In the genomic region with DNA sequence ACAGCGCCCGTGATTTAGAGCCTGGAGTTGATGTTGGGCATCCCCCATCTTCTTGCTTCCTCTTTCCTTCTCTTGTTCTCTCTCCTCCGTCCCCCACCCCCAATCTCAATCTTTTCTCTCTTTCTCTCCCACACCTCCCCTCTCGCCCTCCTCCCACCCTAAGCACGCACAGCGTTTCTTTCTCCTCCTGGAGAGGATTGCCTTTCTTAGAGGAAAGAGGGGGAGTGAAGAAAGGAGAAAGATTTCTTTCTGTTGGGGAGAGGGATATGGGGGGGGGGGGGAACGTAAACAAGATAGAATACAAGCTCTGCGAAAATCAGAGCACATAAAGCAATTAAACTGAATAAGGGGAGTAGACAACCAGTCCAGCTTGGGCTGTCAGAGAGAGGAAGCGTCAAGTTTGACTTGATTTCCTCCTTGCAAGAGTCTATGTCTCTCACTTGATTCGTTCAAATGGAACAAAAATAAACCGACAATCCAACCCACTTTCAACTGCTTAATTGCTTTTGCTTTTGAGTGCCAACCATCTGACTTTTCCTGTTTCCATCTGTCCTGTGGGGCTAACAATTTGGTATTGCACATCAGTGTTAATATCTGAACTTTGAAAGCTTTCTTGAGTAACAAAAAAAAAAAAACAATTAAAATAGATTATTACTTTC, we compare ENCODE assay signal across 11 cellular contexts. TPM values are rescaled to one million over a fixed set of nuclear protein-coding genes. Genes with fewer than 3 reads are reported as not detected.
A peak's percentile ranks its signal among the peaks of the same experiment; 100 is the strongest.
DNase-seq lines count a peak whose midpoint lies in the region; ATAC-seq, FAIRE-seq and TF ChIP-seq lines count a peak whose summit lies in the region.
"Had no signal": no experiment of that assay in that cellular context is flagged by ENCODE, and none has a peak within 500 bp of the region (broad histone marks: within the 10 kb centered on the region; RNA-seq: fewer than 3 reads in every experiment).

No MANE protein-coding gene starts in this region.

- peaks cover 0 to 1% (median 0%) of the 10 kb centered on the region in 11 experiments; a peak in 2 of 22 replicates for H4K20me1 ChIP-seq in BLaER1 treated with 17β-estradiol and CSF1 and Interleukin-3, amounts not matched to agents 10 nM and 100 nM
- H4K20me1 ChIP-seq in MM.1S (ENCODE audit: insufficient read depth, low read length) (no peaks in the 10 kb centered on the region), neural cell (ENCODE audit: insufficient read depth) (no peaks in the 10 kb centered on the region), Karpas-422 (ENCODE audit: insufficient read depth, low read depth, low read length) (no peaks in the 10 kb centered on the region), HepG2 (ENCODE audit: insufficient read depth, low read length) (no peaks in the 10 kb centered on the region)

- H3K79me2 ChIP-seq in MM.1S (ENCODE audit: low read length) (0 out of 2 replicates have a peak, but pooled peaks cover 3% of the 10 kb centered on the region), neural cell (replicated peaks; ENCODE audit: insufficient read depth, low read length) (peaks cover 46% of the 10 kb centered on the region), Karpas-422 (ENCODE audit: low read length) (no peaks in the 10 kb centered on the region), HepG2 (ENCODE audit: insufficient read depth, low read length) (no peaks in the 10 kb centered on the region)

- TF ChIP-seq EP300 in neural cell (conservative IDR thresholded peaks at IDR 0.05; ENCODE audit: poor library complexity, severe bottlenecking) = no peak
- no peak for TF ChIP-seq EP300 in HepG2 (IDR thresholded peaks at IDR 0.05; ENCODE audit: low read depth in 2 of 2, low read length in 2 of 2)
- TF ChIP-seq EP300 in HepG2 (CRISPR knock-in tag; IDR thresholded peaks at IDR 0.05; ENCODE audit: borderline replicate concordance) = no peak

- H3K36me3 ChIP-seq in BLaER1 treated with 17β-estradiol and CSF1 and Interleukin-3, amounts not matched to agents 10 nM and 100 nM = no peaks in the 10 kb centered on the region
- H3K36me3 ChIP-seq in MM.1S (replicated peaks; ENCODE audit: insufficient read depth, low read length) (no peaks in the 10 kb centered on the region), neural cell (ENCODE audit: insufficient read depth, low read length) (no peaks in the 10 kb centered on the region), Karpas-422 (ENCODE audit: insufficient read depth, low read length) (no peaks in the 10 kb centered on the region), HepG2 (replicated peaks in 1 of 2; ENCODE audit: control insufficient read depth in 1 of 2, insufficient read depth in 2 of 2, low read length in 2 of 2) (no peaks in the 10 kb centered on the region), tibial artery (no peaks in the 10 kb centered on the region)
- H3K36me3 ChIP-seq: gastrocnemius medialis had no signal

- no peak for TF ChIP-seq POLR2A in HepG2 (IDR thresholded peaks at IDR 0.05; ENCODE audit: insufficient read depth in 1 of 2, low read depth in 2 of 2, low read length in 2 of 2)

- no peaks in the 10 kb centered on the region for H3K9me3 ChIP-seq in BLaER1 treated with 17β-estradiol and CSF1 and Interleukin-3, amounts not matched to agents 10 nM and 100 nM (replicated peaks in 1 of 11)
- H3K9me3 ChIP-seq in MM.1S (replicated peaks; ENCODE audit: insufficient read depth, low read length) = no peaks in the 10 kb centered on the region
- H3K9me3 ChIP-seq in neural cell (ENCODE audit: low read length) = no peaks in the 10 kb centered on the region
- no peaks in the 10 kb centered on the region for H3K9me3 ChIP-seq in Karpas-422 (ENCODE audit: low read length)
- H3K9me3 ChIP-seq in HepG2 (ENCODE audit: low read length) = no peaks in the 10 kb centered on the region
- H3K9me3 ChIP-seq in tibial artery = no peaks in the 10 kb centered on the region
- H3K9me3 ChIP-seq: gastrocnemius medialis had no signal

- DNase-seq in MM.1S = peak; percentile 47
- no peak for DNase-seq in Karpas-422
- DNase-seq in frontal cortex (ENCODE audit: low spot score in 2 of 2) = no peak
- DNase-seq in HepG2 (ENCODE audit: low spot score) = no peak
- no peak for DNase-seq in tibial artery
- DNase-seq: activated T-cell treated with anti-CD3 and anti-CD28 coated beads for 4 hours, gastrocnemius medialis, small intestine had no signal

- peaks cover 21 to 63% (median 44%) of the 10 kb centered on the region in 10 experiments for H3K4me1 ChIP-seq in BLaER1 treated with 17β-estradiol and CSF1 and Interleukin-3, amounts not matched to agents 10 nM and 100 nM
- H3K4me1 ChIP-seq in MM.1S (ENCODE audit: low read length) (peaks cover 14% of the 10 kb centered on the region), Karpas-422 (ENCODE audit: low read length) (no peaks in the 10 kb centered on the region), HepG2 (ENCODE audit: insufficient read depth, low read length) (no peaks in the 10 kb centered on the region), tibial artery (peaks cover 0 to 20% (median 19%) of the 10 kb centered on the region in 4 donors)
- H3K4me1 ChIP-seq: gastrocnemius medialis had no signal

- CTCF ChIA-PET in HepG2 (lab: Yijun Ruan, JAX; ENCODE audit: low intra/inter-chr PET ratio, low total read pairs) = no interaction called here

- TF ChIP-seq RAD21 in neural cell (conservative IDR thresholded peaks at IDR 0.05) (no peak), HepG2 (CRISPR knock-in tag; IDR thresholded peaks at IDR 0.05) (no peak)

- no peaks in the 10 kb centered on the region for H3K9me2 ChIP-seq in MM.1S (replicated peaks; ENCODE audit: insufficient read depth, low read length)
- H3K9me2 ChIP-seq in neural cell (ENCODE audit: insufficient read depth, low read length) = no peaks in the 10 kb centered on the region
- no peaks in the 10 kb centered on the region for H3K9me2 ChIP-seq in Karpas-422 (replicated peaks; ENCODE audit: insufficient read depth, low read length)

- ATAC-seq in HepG2 = no peak
- ATAC-seq: gastrocnemius medialis had no signal

- H2AFZ ChIP-seq in MM.1S (ENCODE audit: low read length) = peak overlapping the region; percentile 98
- H2AFZ ChIP-seq in neural cell (ENCODE audit: low read depth, low read length) = peak overlapping the region; percentile 51
- H2AFZ ChIP-seq in Karpas-422 (ENCODE audit: low read length) = no peak overlapping the region
- H2AFZ ChIP-seq in HepG2 (ENCODE audit: low read length) = no peak overlapping the region

- H3F3A ChIP-seq in MM.1S (ENCODE audit: insufficient read depth, low read length) (peaks cover 21% of the 10 kb centered on the region), neural cell (ENCODE audit: insufficient read depth, low read length, poor library complexity, severe bottlenecking) (peaks cover 13% of the 10 kb centered on the region)

- POLR2A ChIA-PET in HepG2 (lab: Yijun Ruan, JAX) = no interaction called here

- peak overlapping the region in 10 of 11 experiments; percentile 43 to 87 (median 79); a peak in 20 of 22 replicates for H3K27ac ChIP-seq in BLaER1 treated with 17β-estradiol and CSF1 and Interleukin-3, amounts not matched to agents 10 nM and 100 nM
- H3K27ac ChIP-seq in MM.1S (ENCODE audit: low read length) = peak overlapping the region; percentile 91; the same call in 1 of the 2 replicates
- H3K27ac ChIP-seq in cingulate gyrus (ENCODE audit: low read depth, low read length) = peak overlapping the region; percentile 42
- peak overlapping the region; percentile 87 for H3K27ac ChIP-seq in neural cell (ENCODE audit: low read length)
- no peak overlapping the region for H3K27ac ChIP-seq in Karpas-422 (ENCODE audit: low read length)
- no peak overlapping the region for H3K27ac ChIP-seq in HepG2 (ENCODE audit: extremely low read length, insufficient read depth, low read length)
- no peak overlapping the region for H3K27ac ChIP-seq in tibial artery
- H3K27ac ChIP-seq: gastrocnemius medialis had no signal

- H3K27me3 ChIP-seq in BLaER1 treated with 17β-estradiol and CSF1 and Interleukin-3, amounts not matched to agents 10 nM and 100 nM = no peaks in the 10 kb centered on the region
- H3K27me3 ChIP-seq in MM.1S (replicated peaks; ENCODE audit: insufficient read depth, low read length) (no peaks in the 10 kb centered on the region), neural cell (ENCODE audit: insufficient read depth, low read depth, low read length) (no peaks in the 10 kb centered on the region), Karpas-422 (ENCODE audit: low read length) (no peaks in the 10 kb centered on the region), HepG2 (ENCODE audit: control insufficient read depth in 1 of 2, insufficient read depth in 2 of 2, low read length in 2 of 2) (0 out of 5 replicates have a peak, but pooled peaks cover 0 to 6% of the 10 kb centered on the region in 2 experiments), tibial artery (peaks cover 0 to 24% of the 10 kb centered on the region in 2 donors)

- no peak for TF ChIP-seq CTCF in MM.1S (IDR thresholded peaks at IDR 0.05; ENCODE audit: low read length)
- no peak for TF ChIP-seq CTCF in neural cell (IDR thresholded peaks at IDR 0.05; ENCODE audit: poor library complexity, severe bottlenecking)
- TF ChIP-seq CTCF in HepG2 (CRISPR knock-in tag; IDR thresholded peaks at IDR 0.05) = no peak
- no peak for TF ChIP-seq CTCF in tibial artery (IDR thresholded peaks at IDR 0.05)

- H3K4me2 ChIP-seq in BLaER1 treated with 17β-estradiol and CSF1 and Interleukin-3, amounts not matched to agents 10 nM and 100 nM = peak overlapping the region; percentile 78 to 96 (median 85)
- H3K4me2 ChIP-seq in MM.1S (ENCODE audit: low read depth, low read length) (peak overlapping the region; percentile 89), neural cell (ENCODE audit: low read length) (peak overlapping the region; percentile 90), Karpas-422 (ENCODE audit: low read depth, low read length, poor library complexity, severe bottlenecking) (no peak overlapping the region), HepG2 (ENCODE audit: low read depth, low read length) (no peak overlapping the region)

- in situ Hi-C loops in HepG2 (cut with HindIII; ENCODE audit: extremely low pct_ligation_motif_present, low pct_unique_long_range_greater_than_20kb) = no loop called here

- FAIRE-seq in frontal cortex (lab: Jason Lieb, UNC) = no peak
- FAIRE-seq in HepG2 (lab: Jason Lieb, UNC) = no peak
- FAIRE-seq: small intestine had no signal

- WGBS in HepG2 (ENCODE audit: low lambda C conversion rate) = 13% methylated on average over 11 of the region's 11 CpGs

- BruUV-seq in HepG2 (replicated peaks; lab: Mats Ljungman, UMichigan) = no TSS peak

- H3K9ac ChIP-seq in BLaER1 treated with 17β-estradiol and CSF1 and Interleukin-3, amounts not matched to agents 10 nM and 100 nM = peak overlapping the region; percentile 66 to 87 (median 82)
- H3K9ac ChIP-seq in MM.1S (ENCODE audit: low read length) (peak overlapping the region; percentile 67; the same call in 1 of the 2 replicates), neural cell (ENCODE audit: low read length) (peak overlapping the region; percentile 74), Karpas-422 (ENCODE audit: low read length) (no peak overlapping the region), HepG2 (ENCODE audit: insufficient read depth, low read depth, low read length) (no peak overlapping the region)

- intact Hi-C loops in HepG2 (cut with micrococcal nuclease; ENCODE audit: unreplicated experiment) = no loop called here
- intact Hi-C loops in tibial artery (cut with DNase I; ENCODE audit: low total_unique reads) = no loop called here

- peak overlapping the region; percentile 76 to 96 (median 91) for H3K4me3 ChIP-seq in BLaER1 treated with 17β-estradiol and CSF1 and Interleukin-3, amounts not matched to agents 10 nM and 100 nM
- H3K4me3 ChIP-seq in MM.1S (ENCODE audit: low read length) = peak overlapping the region; percentile 87
- peak overlapping the region; percentile 79 for H3K4me3 ChIP-seq in neural cell (ENCODE audit: low read length)
- H3K4me3 ChIP-seq in Karpas-422 (ENCODE audit: low read length) = no peak overlapping the region
- H3K4me3 ChIP-seq in HepG2 (replicated peaks in 1 of 3; ENCODE audit: insufficient read depth in 1 of 3, low read depth in 2 of 3, low read length in 3 of 3) = no peak overlapping the region
- no peak overlapping the region for H3K4me3 ChIP-seq in tibial artery

RNA-seq across cellular contexts. Expression of a gene that starts 0.9 kb away (rescaled TPM):
- 103 and 106 TPM in 2 replicates for polyA plus RNA-seq in neural cell
- 172 and 201 TPM in 2 replicates for polyA minus RNA-seq in neural cell
- not detected in 2 replicates for total RNA-seq in Karpas-422 (2014; rRNA removed; shearing (Covaris generic); ENCODE audit: low replicate concordance)
- total RNA-seq in frontal cortex = 174 TPM
- not detected in 2 replicates for total RNA-seq in HepG2 (2016; rRNA removed; fragmentation: Illumina TruSeq; extraction: Trizol)
- not detected in 2 replicates for total RNA-seq in HepG2 (2016; cell fraction: cytosol; rRNA removed; fragmentation: Illumina TruSeq; extraction: Trizol; ENCODE audit: low read depth)
- total RNA-seq in HepG2 (2016; cell fraction: insoluble cytoplasmic fraction; rRNA removed; fragmentation: Illumina TruSeq; extraction: Trizol) = not detected in 2 replicates
- total RNA-seq in HepG2 (2016; cell fraction: membrane; rRNA removed; fragmentation: Illumina TruSeq; extraction: Trizol) = not detected in 2 replicates
- not detected in 2 replicates for total RNA-seq in HepG2 (2016; cell fraction: nucleus; rRNA removed; fragmentation: Illumina TruSeq; extraction: Trizol)
- polyA plus RNA-seq in HepG2 (2011; rRNA removed) = not detected in 2 replicates
- polyA plus RNA-seq in HepG2 (2011; cell fraction: cytosol; rRNA removed) = not detected in 2 replicates
- polyA plus RNA-seq in HepG2 (2011; cell fraction: nucleus; rRNA removed) = not detected in 2 replicates
- not detected in 2 replicates for polyA plus RNA-seq in HepG2 (2012)
- not detected in 2 replicates for polyA plus RNA-seq in HepG2 (2016; cell fraction: cytosol; fragmentation: Illumina TruSeq; extraction: Trizol; ENCODE audit: low read depth)
- not detected in 2 replicates for polyA plus RNA-seq in HepG2 (2016; cell fraction: insoluble cytoplasmic fraction; fragmentation: Illumina TruSeq; extraction: Trizol; ENCODE audit: low read depth)
- not detected in 2 replicates for polyA plus RNA-seq in HepG2 (2016; cell fraction: membrane; fragmentation: Illumina TruSeq; extraction: Trizol; ENCODE audit: low read depth)
- polyA plus RNA-seq in HepG2 (2016; cell fraction: nucleus; fragmentation: Illumina TruSeq; extraction: Trizol; ENCODE audit: insufficient read depth, low read depth) = not detected in 2 replicates
- polyA minus RNA-seq in HepG2 (2011; rRNA and poly(A)+ RNA removed; ENCODE audit: low replicate concordance) = 0.14 TPM in 1 of 2 replicates, not detected in the other
- polyA minus RNA-seq in HepG2 (2011; cell fraction: cytosol; rRNA and poly(A)+ RNA removed) = not detected in 2 replicates
- not detected in 2 replicates for polyA minus RNA-seq in HepG2 (2011; cell fraction: nucleus; rRNA and poly(A)+ RNA removed)

Comparison
In these comparisons a context has a peak if more than half of its experiments do, and no peak if none do; other contexts are left out.
1. H3K27ac ChIP-seq: peak in BLaER1 treated with 17β-estradiol and CSF1 and Interleukin-3, amounts not matched to agents 10 nM and 100 nM (10 of 11), MM.1S (single experiment), cingulate gyrus (single experiment) and neural cell (single experiment); none in Karpas-422 (single experiment), HepG2 (single experiment) and tibial artery (0 of 2).
2. H3K4me2 ChIP-seq: peak in BLaER1 treated with 17β-estradiol and CSF1 and Interleukin-3, amounts not matched to agents 10 nM and 100 nM (11 of 11), MM.1S (single experiment) and neural cell (single experiment); none in Karpas-422 (single experiment) and HepG2 (single experiment).
3. H3K4me3 ChIP-seq: peak in BLaER1 treated with 17β-estradiol and CSF1 and Interleukin-3, amounts not matched to agents 10 nM and 100 nM (10 of 10), MM.1S (single experiment) and neural cell (single experiment); none in Karpas-422 (single experiment), HepG2 (0 of 3) and tibial artery (0 of 2).
4. H3K9ac ChIP-seq: peak in BLaER1 treated with 17β-estradiol and CSF1 and Interleukin-3, amounts not matched to agents 10 nM and 100 nM (11 of 11), MM.1S (single experiment) and neural cell (single experiment); none in Karpas-422 (single experiment) and HepG2 (single experiment).
5. H2AFZ ChIP-seq: peak in MM.1S (single experiment) and neural cell (single experiment); none in Karpas-422 (single experiment) and HepG2 (single experiment).
6. RNA of a gene that starts 0.9 kb away (total RNA-seq): 174 TPM in frontal cortex (single experiment); not detected in Karpas-422 and not detected in HepG2; every median in the first group is over 100 times any median in the second.